In genomic region chr13:49836516-49836915, GRCh38 we compare ENCODE assay signal across 1 cellular context.
TF ChIP-seq lines count a peak whose summit lies in the region.

No MANE protein-coding gene starts in this region.

TF ChIP-seq in GM23338, 12 proteins besides CTCF, POLR2A, EP300 and RAD21 (continued from another document):
- TF ChIP-seq JUNB (IDR thresholded peaks at IDR 0.05; ENCODE audit: unreplicated experiment): no peak
- no peak for TF ChIP-seq ETS1 (IDR thresholded peaks at IDR 0.05)
- TF ChIP-seq NANOG (IDR thresholded peaks at IDR 0.05; ENCODE audit: borderline replicate concordance): no peak
- TF ChIP-seq STAT1 (IDR thresholded peaks at IDR 0.05; ENCODE audit: unreplicated experiment): no peak
- TF ChIP-seq ZNF114 (CRISPR knock-in tag; IDR thresholded peaks at IDR 0.05): no peak
- no peak for TF ChIP-seq POLR2AphosphoS5 (IDR thresholded peaks at IDR 0.05; ENCODE audit: low read depth)
